Comparison of ENCODE assay signal across 11 cellular contexts in genomic region chr15:78761891-78762385, GRCh38. TPM values are rescaled to one million over a fixed set of nuclear protein-coding genes. Genes with fewer than 3 reads are reported as not detected.
A peak's percentile ranks its signal among the peaks of the same experiment; 100 is the strongest.
DNase-seq lines count a peak whose midpoint lies in the region; ATAC-seq and TF ChIP-seq lines count a peak whose summit lies in the region.
"Had no signal": no experiment of that assay in that cellular context is flagged by ENCODE, and none has a peak within 500 bp of the region (broad histone marks: within the 10 kb centered on the region; RNA-seq: fewer than 3 reads in every experiment).

No MANE protein-coding gene starts in this region.

- no peaks in the 10 kb centered on the region for H3K36me3 Mint-ChIP-seq in activated CD8-positive, alpha-beta memory T cell treated with anti-CD3 and anti-CD28 coated beads, Interleukin-2, amount 10 ng/mL, durations not matched to agents 7 days and 5 days
- no peaks in the 10 kb centered on the region for H3K36me3 Mint-ChIP-seq in T-helper 17 cell (ENCODE audit: low read depth)
- H3K36me3 Mint-ChIP-seq in Calu3 (ENCODE audit: insufficient read depth, unreplicated experiment): no peaks in the 10 kb centered on the region
- H3K36me3 Mint-ChIP-seq: type B pancreatic cell had no signal

- H3K4me3 Mint-ChIP-seq in activated CD8-positive, alpha-beta memory T cell treated with anti-CD3 and anti-CD28 coated beads, Interleukin-2, amount 10 ng/mL, durations not matched to agents 7 days and 5 days: peak overlapping the region; percentile 15
- H3K4me3 Mint-ChIP-seq in T-helper 17 cell (peak overlapping the region; percentile 71), Calu3 (ENCODE audit: low read depth, unreplicated experiment) (no peak overlapping the region)
- peak overlapping the region; percentile 66 to 70 for H3K4me3 Mint-ChIP-seq in stimulated activated naive CD8-positive, alpha-beta T cell treated with anti-CD3 and anti-CD28 coated beads, Interleukin-15, amount 100 ng/mL, for 72 hours
- H3K4me3 Mint-ChIP-seq: type B pancreatic cell had no signal

- H3K27me3 Mint-ChIP-seq in activated CD8-positive, alpha-beta memory T cell treated with anti-CD3 and anti-CD28 coated beads, Interleukin-2, amount 10 ng/mL, durations not matched to agents 7 days and 5 days: no peaks in the 10 kb centered on the region
- H3K27me3 Mint-ChIP-seq in T-helper 17 cell (no peaks in the 10 kb centered on the region), Calu3 (ENCODE audit: unreplicated experiment) (peaks cover 9% of the 10 kb centered on the region)
- H3K27me3 Mint-ChIP-seq in stimulated activated naive CD8-positive, alpha-beta T cell treated with anti-CD3 and anti-CD28 coated beads, Interleukin-15, amount 100 ng/mL, for 72 hours: no peaks in the 10 kb centered on the region
- H3K27me3 Mint-ChIP-seq: type B pancreatic cell had no signal

- no peaks in the 10 kb centered on the region for H3K9me3 Mint-ChIP-seq in activated CD8-positive, alpha-beta memory T cell treated with anti-CD3 and anti-CD28 coated beads, Interleukin-2, amount 10 ng/mL, durations not matched to agents 7 days and 5 days (ENCODE audit: low read depth)
- H3K9me3 Mint-ChIP-seq in stimulated activated naive CD8-positive, alpha-beta T cell treated with anti-CD3 and anti-CD28 coated beads, Interleukin-15, amount 100 ng/mL, for 72 hours: no peaks in the 10 kb centered on the region
- H3K9me3 Mint-ChIP-seq in Calu3 (ENCODE audit: low read depth, unreplicated experiment): no peaks in the 10 kb centered on the region
- H3K9me3 Mint-ChIP-seq: type B pancreatic cell had no signal

- DNase-seq in activated CD8-positive, alpha-beta memory T cell treated with anti-CD3 and anti-CD28 coated beads, Interleukin-2, amount 10 ng/mL, durations not matched to agents 7 days and 5 days: no peak
- no peak for DNase-seq in activated CD8-positive, alpha-beta memory T cell treated with anti-CD3 and anti-CD28 coated beads, Interleukin-2, amount 50 U/mL, for 4 hours
- DNase-seq in T-helper 17 cell: no peak
- peak; percentile 19 for DNase-seq in left ventricle myocardium superior
- no peak for DNase-seq in stimulated activated naive CD8-positive, alpha-beta T cell treated with anti-CD3 and anti-CD28 coated beads, Interleukin-15, amount 100 ng/mL, for 72 hours
- DNase-seq in NCI-H2081 (lab: John Stamatoyannopoulos, UW): no peak
- no peak for DNase-seq in Calu3
- DNase-seq: brain microvascular endothelial cell, hippocampal formation had no signal

- no peaks in the 10 kb centered on the region for H3K9me3 ChIP-seq in T-helper 17 cell (ENCODE audit: control insufficient read depth, low read length, poor library complexity, severe bottlenecking)

- intact Hi-C loops in left ventricle myocardium superior (cut with micrococcal nuclease): no loop called here
- intact Hi-C loops in Calu3 (cut with micrococcal nuclease; ENCODE audit: unreplicated experiment): no loop called here

- H3K4me1 Mint-ChIP-seq in activated CD8-positive, alpha-beta memory T cell treated with anti-CD3 and anti-CD28 coated beads, Interleukin-2, amount 10 ng/mL, durations not matched to agents 7 days and 5 days: peaks cover 25% of the 10 kb centered on the region
- H3K4me1 Mint-ChIP-seq in T-helper 17 cell (peaks cover 14% of the 10 kb centered on the region), Calu3 (ENCODE audit: low read depth, unreplicated experiment) (no peaks in the 10 kb centered on the region)
- H3K4me1 Mint-ChIP-seq in stimulated activated naive CD8-positive, alpha-beta T cell treated with anti-CD3 and anti-CD28 coated beads, Interleukin-15, amount 100 ng/mL, for 72 hours: peaks cover 51% of the 10 kb centered on the region

- peak; percentile 34 for ATAC-seq in activated CD8-positive, alpha-beta memory T cell treated with anti-CD3 and anti-CD28 coated beads, Interleukin-2, amount 10 ng/mL, durations not matched to agents 7 days and 5 days
- ATAC-seq in T-helper 17 cell: peak; percentile 2
- no peak for ATAC-seq in left ventricle myocardium superior
- peak; percentile 2 for ATAC-seq in stimulated activated naive CD8-positive, alpha-beta T cell treated with anti-CD3 and anti-CD28 coated beads, Interleukin-15, amount 100 ng/mL, for 72 hours
- ATAC-seq in GM18858 (IDR thresholded peaks at IDR 0.05; ENCODE audit: unreplicated experiment): no peak

- no TSS peak for BruUV-seq in Calu3 (replicated peaks; lab: Mats Ljungman, UMichigan)

- CTCF ChIA-PET in activated CD8-positive, alpha-beta memory T cell treated with anti-CD3 and anti-CD28 coated beads, Interleukin-2, amount 10 ng/mL, durations not matched to agents 7 days and 5 days (lab: Charles Lee): interaction anchor here (1.0 to 1.5 kb wide), 4 partner anchors 11 to 143 kb away, joined by 3 to 11 read pairs (median 4); no protein-coding TSS in a partner anchor
- CTCF ChIA-PET in Calu3 (lab: Charles Lee): no interaction called here

- peak overlapping the region; percentile 88 for H3K27ac Mint-ChIP-seq in activated CD8-positive, alpha-beta memory T cell treated with anti-CD3 and anti-CD28 coated beads, Interleukin-2, amount 10 ng/mL, durations not matched to agents 7 days and 5 days
- H3K27ac Mint-ChIP-seq in T-helper 17 cell (peak overlapping the region; percentile 85), Calu3 (ENCODE audit: unreplicated experiment) (no peak overlapping the region)
- H3K27ac Mint-ChIP-seq in stimulated activated naive CD8-positive, alpha-beta T cell treated with anti-CD3 and anti-CD28 coated beads, Interleukin-15, amount 100 ng/mL, for 72 hours: peak overlapping the region; percentile 95 to 98
- H3K27ac Mint-ChIP-seq: type B pancreatic cell had no signal

- TF ChIP-seq CTCF in Calu3 (IDR thresholded peaks at IDR 0.05; ENCODE audit: unreplicated experiment): no peak

RNA-seq across cellular contexts. Expression of gene ADAMTS7, which starts 49.3 kb away (rescaled TPM):
- total RNA-seq in activated CD8-positive, alpha-beta memory T cell treated with anti-CD3 and anti-CD28 coated beads, Interleukin-2, amount 10 ng/mL, durations not matched to agents 7 days and 5 days: under 1 TPM; 0.18 to 0.28 TPM
- total RNA-seq in T-helper 17 cell: not detected
- 37.9 TPM for total RNA-seq in left ventricle myocardium superior
- total RNA-seq in Calu3 (2022): 1.3 and 1.4 TPM in 2 replicates

Comparison
In these comparisons a context has a peak if more than half of its experiments do, and no peak if none do; other contexts are left out.
1. ATAC-seq: peak in activated CD8-positive, alpha-beta memory T cell treated with anti-CD3 and anti-CD28 coated beads, Interleukin-2, amount 10 ng/mL, durations not matched to agents 7 days and 5 days (single experiment), T-helper 17 cell (single experiment) and stimulated activated naive CD8-positive, alpha-beta T cell treated with anti-CD3 and anti-CD28 coated beads, Interleukin-15, amount 100 ng/mL, for 72 hours (single experiment); none in left ventricle myocardium superior (single experiment) and GM18858 (single experiment).
2. RNA of gene ADAMTS7, which starts 49.3 kb away (total RNA-seq): 37.9 TPM in left ventricle myocardium superior (single experiment); 1.3 to 1.4 TPM in Calu3, 0.18 to 0.28 TPM in activated CD8-positive, alpha-beta memory T cell treated with anti-CD3 and anti-CD28 coated beads, Interleukin-2, amount 10 ng/mL, durations not matched to agents 7 days and 5 days and not detected in T-helper 17 cell; every median in the first group is over 10 times any median in the second.